In the genomic region with DNA sequence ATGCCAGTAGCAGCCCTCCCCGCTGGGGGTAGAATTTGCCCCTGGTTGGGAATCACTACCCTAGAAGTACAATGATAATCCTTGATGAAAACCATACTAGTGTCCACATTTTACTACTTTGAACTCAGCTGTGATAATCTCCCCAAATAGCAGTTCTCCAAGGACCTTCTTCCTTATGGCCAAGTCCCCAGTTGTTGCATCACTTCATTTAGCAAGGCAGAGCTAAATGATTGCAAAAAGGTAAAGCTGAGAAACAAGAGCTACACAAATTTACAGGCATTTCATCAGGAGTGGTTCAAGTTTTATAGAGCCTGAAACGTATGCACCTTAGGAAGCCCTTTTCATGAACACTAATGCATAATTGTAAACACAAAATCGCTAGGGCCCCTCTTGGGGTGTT, we compare ENCODE assay signal across 20 cellular contexts. TPM values are rescaled to one million over a fixed set of nuclear protein-coding genes. Genes with fewer than 3 reads are reported as not detected.
DNase-seq lines count a peak whose midpoint lies in the region; ATAC-seq and TF ChIP-seq lines count a peak whose summit lies in the region.
"Had no signal": no experiment of that assay in that cellular context is flagged by ENCODE, and none has a peak within 500 bp of the region (broad histone marks: within the 10 kb centered on the region; RNA-seq: fewer than 3 reads in every experiment).

No MANE protein-coding gene starts in this region.

- no peak overlapping the region for H3K4ac ChIP-seq in IMR-90 (ENCODE audit: low read depth, low read length)

- H2BK15ac ChIP-seq in IMR-90 (ENCODE audit: low read depth, low read length) = no peak overlapping the region

- peak; percentile 50 for DNase-seq in SIG-M5 treated with dmso at 0.1 percent for 504 hours (lab: John Stamatoyannopoulos, UW; ENCODE audit: unreplicated experiment)
- no peak for DNase-seq in SIG-M5 (lab: John Stamatoyannopoulos, UW)
- no peak for DNase-seq in IMR-90
- DNase-seq in NCI-H1048 (lab: John Stamatoyannopoulos, UW) = no peak
- DNase-seq in GM19238 (ENCODE audit: insufficient read length, low spot score) = no peak
- DNase-seq: DMS 273 treated with DMSO at 0.1 percent for 48 hours; GF-D8; HFFc6; NCI-H1105; NCI-H1694 treated with DMSO at 0.1 percent for 48 hours; NCI-H345; NCI-H69; NK-92 treated with Interleukin-12 subunit alpha and Interleukin-12 subunit beta, amount 100 ng/mL, for 24 hours; Right ventricle myocardium superior; T-helper 17 cell had no signal

- no peak for TF ChIP-seq POLR2A in IMR-90 (IDR thresholded peaks at IDR 0.05; ENCODE audit: low read depth, low read length)

- H3K23ac ChIP-seq in IMR-90 (ENCODE audit: low read depth, low read length) = no peak overlapping the region

- no peaks in the 10 kb centered on the region for H3K9me2 ChIP-seq in OCI-LY1 (ENCODE audit: low read depth, low read length)

- H3K9ac ChIP-seq in IMR-90 (ENCODE audit: low read depth, low read length) (no peak overlapping the region), OCI-LY1 (ENCODE audit: low read length) (no peak overlapping the region)

- H3K79me1 ChIP-seq in IMR-90 (ENCODE audit: low read depth in 1 of 2, low read length in 2 of 2) = no peaks in the 10 kb centered on the region

- no peaks in the 10 kb centered on the region for H4K20me1 ChIP-seq in IMR-90 (ENCODE audit: insufficient read depth, low read length)
- no peaks in the 10 kb centered on the region for H4K20me1 ChIP-seq in OCI-LY1 (ENCODE audit: insufficient read depth, low read length)

- intact Hi-C loops in IMR-90 (cut with micrococcal nuclease) = no loop called here

- H2AFZ ChIP-seq in IMR-90 (replicated peaks; ENCODE audit: low read length, poor library complexity) (no peak overlapping the region), OCI-LY1 (ENCODE audit: low read length) (no peak overlapping the region)

- H2BK120ac ChIP-seq in IMR-90 (ENCODE audit: low read depth, low read length) = no peak overlapping the region

- dilution Hi-C loops in IMR-90 (cut with HindIII; ENCODE audit: low sequenced_read_pairs, unreplicated experiment) = no loop called here

- H4K91ac ChIP-seq in IMR-90 (ENCODE audit: insufficient read depth, low read depth, low read length) = no peak overlapping the region

- H3K4me1 ChIP-seq in IMR-90 (ENCODE audit: control insufficient read depth, insufficient read depth, low read length) (no peaks in the 10 kb centered on the region), OCI-LY1 (ENCODE audit: insufficient read depth, low read length, severe bottlenecking) (peaks cover 74% of the 10 kb centered on the region), neutrophil (ENCODE audit: control insufficient read depth in 1 of 2, insufficient read depth in 1 of 2, low read depth in 1 of 2, low read length in 1 of 2) (peaks cover 10 to 14% of the 10 kb centered on the region in 2 experiments)
- H3K4me1 ChIP-seq: A549 had no signal

- CTCF ChIA-PET in IMR-90 (lab: Yijun Ruan, JAX) = no interaction called here

- BruUV-seq in IMR-90 (replicated peaks; lab: Mats Ljungman, UMichigan) = no TSS peak

- H3K79me2 ChIP-seq in OCI-LY1 (ENCODE audit: insufficient read depth, low read length) = no peaks in the 10 kb centered on the region

- no peaks in the 10 kb centered on the region for H3K36me3 ChIP-seq in IMR-90 (ENCODE audit: control insufficient read depth, insufficient read depth, low read length)
- H3K36me3 ChIP-seq in OCI-LY1 (ENCODE audit: insufficient read depth, low read length) = no peaks in the 10 kb centered on the region; the same call in 1 of the 2 replicates
- no peaks in the 10 kb centered on the region for H3K36me3 ChIP-seq in neutrophil

- no CpG with 5 or more reads among the region's 3 CpGs for WGBS in IMR-90 (ENCODE audit: extremely low coverage in 2 of 2, insufficient read length in 1 of 2), 2 experiments

- no peak overlapping the region for H2BK20ac ChIP-seq in IMR-90 (ENCODE audit: low read depth, low read length)

- H3K27me3 ChIP-seq in IMR-90 (ENCODE audit: control insufficient read depth, insufficient read depth, low read length) = peaks cover 26% of the 10 kb centered on the region
- H3K27me3 ChIP-seq in OCI-LY1 (ENCODE audit: insufficient read depth, low read length) = no peaks in the 10 kb centered on the region
- no peaks in the 10 kb centered on the region for H3K27me3 ChIP-seq in neutrophil

- H3K14ac ChIP-seq in IMR-90 (replicated peaks; ENCODE audit: low read depth, low read length) = no peak overlapping the region

- in situ Hi-C loops in IMR-90 (cut with MboI; ENCODE audit: low sequenced_read_pairs) = no loop called here

- TF ChIP-seq RAD21 in IMR-90 (IDR thresholded peaks at IDR 0.05; ENCODE audit: low read length) = no peak

- H4K8ac ChIP-seq in IMR-90 (ENCODE audit: low read depth in 2 of 2, low read length in 2 of 2) = no peak overlapping the region

- H3K9me3 ChIP-seq in IMR-90 (ENCODE audit: control insufficient read depth, insufficient read depth, low read length) (no peaks in the 10 kb centered on the region), OCI-LY1 (ENCODE audit: low read length) (no peaks in the 10 kb centered on the region), neutrophil (no peaks in the 10 kb centered on the region)
- H3K9me3 ChIP-seq: A549 had no signal

- no peak overlapping the region for H3K18ac ChIP-seq in IMR-90 (ENCODE audit: low read depth, low read length)

- no peak overlapping the region for H3K56ac ChIP-seq in IMR-90 (ENCODE audit: extremely low read depth, insufficient read depth, low read length)

- no peaks in the 10 kb centered on the region for H3K9me1 ChIP-seq in IMR-90 (ENCODE audit: insufficient read depth, low read length)

- H3K27ac ChIP-seq in IMR-90 (ENCODE audit: insufficient read depth, low read length) (no peak overlapping the region), OCI-LY1 (ENCODE audit: low read depth, low read length, poor library complexity, severe bottlenecking) (peak overlapping the region; percentile 99), neutrophil (peak overlapping the region; percentile 24)
- H3K27ac ChIP-seq: A549 had no signal

- POLR2A ChIA-PET in IMR-90 (lab: Charles Lee; ENCODE audit: unreplicated experiment) = no interaction called here

- no peak for ATAC-seq in IMR-90 (ENCODE audit: low read depth)
- ATAC-seq in HG02885 (IDR thresholded peaks at IDR 0.05; ENCODE audit: poor library complexity, unreplicated experiment) = no peak
- ATAC-seq: A549, SK-N-SH treated with all-trans-retinoic acid at 6 μM for 48 hours, T-helper 17 cell had no signal

- no peak for TF ChIP-seq CTCF in IMR-90 (conservative IDR thresholded peaks at IDR 0.05; ENCODE audit: low read depth, low read length)
- TF ChIP-seq CTCF in OCI-LY1 (IDR thresholded peaks at IDR 0.05; ENCODE audit: low read length) = no peak
- TF ChIP-seq CTCF in neutrophil (IDR thresholded peaks at IDR 0.05) = no peak

- peaks cover 18% of the 10 kb centered on the region for H3F3A ChIP-seq in OCI-LY1 (ENCODE audit: insufficient read depth, low read length)

- no peak overlapping the region for H2AK9ac ChIP-seq in IMR-90 (replicated peaks; ENCODE audit: low read depth, low read length, poor library complexity)

- no peak overlapping the region for H3K4me2 ChIP-seq in IMR-90 (ENCODE audit: low read depth, low read length)
- H3K4me2 ChIP-seq in OCI-LY1 (ENCODE audit: low read length) = no peak overlapping the region
- H3K4me2 ChIP-seq: A549 had no signal

- H2AK5ac ChIP-seq in IMR-90 (ENCODE audit: low read depth, low read length) = no peak overlapping the region

- no peak overlapping the region for H4K5ac ChIP-seq in IMR-90 (ENCODE audit: low read depth, low read length)

- no peak overlapping the region for H3K4me3 ChIP-seq in IMR-90 (ENCODE audit: insufficient read depth, low read depth, low read length)
- no peak overlapping the region for H3K4me3 ChIP-seq in OCI-LY1 (ENCODE audit: low read depth, low read length, poor library complexity, severe bottlenecking)
- H3K4me3 ChIP-seq in neutrophil (ENCODE audit: low read depth in 1 of 2, low read length in 1 of 2) = no peak overlapping the region
- H3K4me3 ChIP-seq: A549 had no signal

- no peak overlapping the region for H2BK5ac ChIP-seq in IMR-90 (ENCODE audit: low read depth, low read length, poor library complexity, severe bottlenecking)

TF ChIP-seq in IMR-90, 13 proteins besides CTCF, POLR2A, EP300 and RAD21:
- TF ChIP-seq MAFK (IDR thresholded peaks at IDR 0.05; ENCODE audit: low read depth, low read length) = no peak
- 0 out of 2 replicates have a peak, but pooled peaks have one; percentile 24 for TF ChIP-seq CEBPB (IDR thresholded peaks at IDR 0.05; ENCODE audit: low read depth, low read length)
- TF ChIP-seq BHLHE40 (IDR thresholded peaks at IDR 0.05; ENCODE audit: low read depth, low read length) = no peak

RNA-seq across cellular contexts. Expression of a gene that starts 44.9 kb away (rescaled TPM):
- total RNA-seq in IMR-90 (2012; rRNA removed) = 4.3 and 5.3 TPM in 2 replicates
- polyA plus RNA-seq in IMR-90 (2012; rRNA removed) = 1.2 and 1.3 TPM in 2 replicates
- 0.12 and 0.21 TPM in 2 replicates for polyA plus RNA-seq in IMR-90 (2012; cell fraction: cytosol; rRNA removed)
- 0.38 and 3.6 TPM in 2 replicates for polyA plus RNA-seq in IMR-90 (2012; cell fraction: nucleus; rRNA removed; ENCODE audit: low replicate concordance)
